In the genomic region with DNA sequence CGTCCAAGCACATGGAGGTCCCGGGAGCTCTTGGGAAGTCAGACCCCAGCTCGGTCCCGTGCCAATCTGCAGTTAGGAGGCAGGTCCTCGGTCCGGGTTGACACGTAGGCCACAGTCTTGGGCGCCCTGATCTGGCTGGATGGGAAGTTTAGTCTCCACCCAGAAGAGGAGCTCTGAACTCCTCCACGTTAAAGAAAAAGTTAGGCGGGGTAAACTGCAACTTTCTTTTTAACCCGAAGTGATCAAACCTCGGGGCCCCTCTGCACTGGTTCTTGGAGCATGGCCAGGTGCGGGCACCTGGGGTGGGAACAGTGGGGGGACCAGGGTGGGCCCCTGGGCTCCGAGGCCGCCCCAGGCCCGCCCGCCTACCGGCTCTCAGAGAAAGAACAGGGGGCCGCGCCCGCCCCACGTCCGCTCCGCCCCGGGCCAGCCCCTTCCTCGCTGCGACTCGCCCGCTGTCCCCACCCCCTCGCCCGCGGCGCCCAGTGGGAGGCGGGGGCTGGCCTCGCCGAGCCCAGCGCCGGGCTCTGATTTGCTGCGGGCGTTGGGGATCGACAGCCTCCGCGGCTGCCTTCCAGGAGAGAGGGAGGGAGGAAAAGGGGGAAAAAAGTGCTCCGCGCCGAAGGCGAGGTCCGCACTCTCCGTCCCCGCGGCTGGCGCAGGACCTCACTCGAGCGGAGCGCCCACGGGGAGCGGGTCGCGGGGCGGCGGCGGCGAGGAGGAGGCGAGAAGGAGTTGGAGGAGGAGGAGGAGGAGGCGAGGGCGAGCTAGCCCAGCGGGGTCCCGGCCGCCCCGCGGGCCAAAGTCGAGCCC, we compare ENCODE assay signal across 9 cellular contexts. TPM values are rescaled to one million over a fixed set of nuclear protein-coding genes. Genes with fewer than 3 reads are reported as not detected.
DNase-seq lines count a peak whose midpoint lies in the region; ATAC-seq and TF ChIP-seq lines count a peak whose summit lies in the region.
"Had no signal": no experiment of that assay in that cellular context is flagged by ENCODE, and none has a peak within 500 bp of the region (broad histone marks: within the 10 kb centered on the region; RNA-seq: fewer than 3 reads in every experiment).

A gene (plus strand): TSS at position 631 of the 813 bp plus-strand sequence. CDS start 385 bp downstream, outside the sequence.

- H3K4me2 ChIP-seq in skeletal muscle satellite cell (ENCODE audit: low read length): peak within 1 kb of the TSS; percentile 98

- H3K4me1 ChIP-seq in skeletal muscle satellite cell (ENCODE audit: control insufficient read depth, insufficient read depth, low read length): peaks cover 32% of the 10 kb centered on the region

- H3K9me3 ChIP-seq in skeletal muscle satellite cell (replicated peaks; ENCODE audit: low read length): no peaks in the 10 kb centered on the region

- peak within 1 kb of the TSS; percentile 87 for H3K9ac ChIP-seq in skeletal muscle satellite cell (ENCODE audit: low read depth, low read length)

- no peak for TF ChIP-seq CTCF in cardiac fibroblast (IDR thresholded peaks at IDR 0.05; ENCODE audit: low read depth, low read length)

- H3K36me3 Mint-ChIP-seq in immature natural killer cell: no peaks in the 10 kb centered on the region

- H3K27me3 Mint-ChIP-seq in immature natural killer cell (ENCODE audit: low read depth in 3 of 3): peaks cover 0 to 8% (median 0%) of the 10 kb centered on the region in 3 donors

- DNase-seq in NCI-H1436 (lab: John Stamatoyannopoulos, UW) (peak; percentile 64), NCI-H1436 treated with DMSO at 0.1 percent for 48 hours (lab: John Stamatoyannopoulos, UW) (no peak), T follicular helper cell (ENCODE audit: low read depth) (peak; percentile 5), cardiac fibroblast (ENCODE audit: low read depth in 2 of 2) (peak; percentile 90 to 96), immature natural killer cell (peak in 1 of 3 donors; percentile 4)

- H3K4me3 Mint-ChIP-seq in immature natural killer cell: peak within 1 kb of the TSS in 3 of 5 donors; percentile 30 to 44 (median 38)
- H3K4me3 Mint-ChIP-seq: central memory CD8-positive, alpha-beta T cell had no signal

- H3K4me1 Mint-ChIP-seq in immature natural killer cell: peaks cover 0 to 2% of the 10 kb centered on the region in 2 donors
- H3K4me1 Mint-ChIP-seq: central memory CD8-positive, alpha-beta T cell had no signal

- no peak within 1 kb of the TSS for H3K27ac Mint-ChIP-seq in immature natural killer cell

- H3K4me3 ChIP-seq in cardiac fibroblast (replicated peaks in 1 of 2; ENCODE audit: low read depth in 2 of 2, low read length in 2 of 2): peak within 1 kb of the TSS; percentile 84 to 90
- H3K4me3 ChIP-seq in skeletal muscle satellite cell (ENCODE audit: low read length): peak within 1 kb of the TSS; percentile 82

- H3K9me3 Mint-ChIP-seq in immature natural killer cell: no peaks in the 10 kb centered on the region
- H3K9me3 Mint-ChIP-seq: central memory CD8-positive, alpha-beta T cell had no signal

- H3K27me3 ChIP-seq in skeletal muscle satellite cell (ENCODE audit: control insufficient read depth, insufficient read depth, low read length): no peaks in the 10 kb centered on the region

- ATAC-seq in HG03039 (IDR thresholded peaks at IDR 0.05; ENCODE audit: unreplicated experiment) (no peak), HG03159 (IDR thresholded peaks at IDR 0.05; ENCODE audit: unreplicated experiment) (no peak)

- H3K36me3 ChIP-seq in skeletal muscle satellite cell (ENCODE audit: insufficient read depth, low read length): peaks cover 10% of the 10 kb centered on the region

RNA-seq across cellular contexts. Expression of the gene that starts here (rescaled TPM):
- not detected for polyA plus RNA-seq in immature natural killer cell
- total RNA-seq in skeletal muscle satellite cell (2012; rRNA removed): 64.6 and 148 TPM in 2 replicates
